8 cellular contexts compared by ENCODE assay signal in the genomic region with DNA sequence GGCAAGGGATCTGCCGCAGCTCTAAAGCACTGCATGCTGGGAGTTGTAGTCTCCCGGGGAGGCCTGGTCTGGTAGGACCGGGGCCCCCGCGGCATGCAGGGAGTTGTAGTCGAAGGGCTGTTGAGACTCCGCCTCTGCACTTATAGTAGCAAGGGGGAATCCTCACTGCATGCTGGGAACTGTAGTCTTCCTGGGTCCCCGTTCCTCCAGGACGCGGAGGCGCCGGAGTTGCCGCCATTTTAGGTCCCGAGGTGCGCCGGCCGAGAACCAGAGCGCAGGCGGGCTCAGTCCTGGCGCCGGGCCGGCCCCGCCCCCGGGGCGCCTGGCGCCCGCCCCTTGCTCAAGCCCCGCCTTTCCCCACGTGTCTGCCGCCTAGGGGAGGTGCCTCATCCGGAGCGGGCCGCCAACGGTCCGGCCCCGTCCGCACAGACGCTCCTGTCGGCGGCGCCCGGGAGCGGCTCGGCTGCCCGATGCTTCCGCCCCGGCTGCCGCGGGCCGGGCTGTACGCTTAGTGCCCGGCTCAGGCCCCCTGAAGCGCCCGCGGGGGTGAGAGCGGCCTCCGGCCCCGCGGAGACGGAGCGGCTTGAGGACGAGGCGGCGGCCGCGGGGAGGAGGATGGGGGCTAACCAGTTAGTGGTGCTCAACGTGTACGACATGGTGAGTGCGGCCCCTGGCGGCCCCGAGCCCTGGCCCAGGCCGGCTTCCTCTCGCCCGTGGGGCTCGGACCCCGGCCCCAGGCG. TPM values are rescaled to one million over a fixed set of nuclear protein-coding genes. Genes with fewer than 3 reads are reported as not detected.
DNase-seq lines count a peak whose midpoint lies in the region; ATAC-seq lines count a peak whose summit lies in the region.

A gene (plus strand): TSS at position 428 of the 740 bp plus-strand sequence. CDS start 188 bp downstream, at position 616.

- DNase-seq in CD1c-positive myeloid dendritic cell (ENCODE audit: extremely low spot score): peak; percentile 99
- DNase-seq in NCI-H748 (lab: John Stamatoyannopoulos, UW; ENCODE audit: unreplicated experiment): peak; percentile 99
- peak; percentile 97 for DNase-seq in activated CD4-positive, alpha-beta T cell treated with anti-CD3 and anti-CD28 coated beads, Interleukin-2, amount 50 U/mL, for 1 hour
- peak; percentile 100 for DNase-seq in dedifferentiated amniotic fluid mesenchymal stem cell (ENCODE audit: extremely low spot score)
- DNase-seq in left lobe of liver (ENCODE audit: low spot score): peak; percentile 99
- DNase-seq in stimulated activated CD4-positive, alpha-beta T cell treated with anti-CD3 and anti-CD28 coated beads, Interleukin-2, amount 100 ng/mL, for 4 hours (ENCODE audit: low read depth): peak; percentile 99

- ATAC-seq in GM19372 (IDR thresholded peaks at IDR 0.05; ENCODE audit: low read depth, unreplicated experiment): peak; percentile 93
- peak; percentile 93 for ATAC-seq in HG03558 (IDR thresholded peaks at IDR 0.05; ENCODE audit: extremely low read depth, unreplicated experiment)
- peak; percentile 92 for ATAC-seq in left lobe of liver

RNA-seq across cellular contexts. Expression of the gene that starts here (rescaled TPM):
- total RNA-seq in left lobe of liver: 8.4 TPM

Comparison
In these comparisons a context has a peak if more than half of its experiments do, and no peak if none do; other contexts are left out.
1. Peak in every context shown above with its lines: DNase-seq and ATAC-seq.